1 cellular context compared by ENCODE assay signal in genomic region chr4:7233006-7233580, GRCh38.
TF ChIP-seq lines count a peak whose summit lies in the region.

No MANE protein-coding gene starts in this region.

TF ChIP-seq in HepG2, 621 proteins besides CTCF, POLR2A, EP300 and RAD21:
- TF ChIP-seq ZNF383 (CRISPR knock-in tag; IDR thresholded peaks at IDR 0.05; ENCODE audit: borderline replicate concordance) (no peak), SIN3A (IDR thresholded peaks at IDR 0.05; ENCODE audit: borderline replicate concordance, low read depth, low read length) (no peak), NPAS2 (CRISPR knock-in tag; IDR thresholded peaks at IDR 0.05; ENCODE audit: borderline replicate concordance) (no peak), STAT5B (CRISPR knock-in tag; IDR thresholded peaks at IDR 0.05) (no peak), ZSCAN9 (CRISPR knock-in tag; IDR thresholded peaks at IDR 0.05; ENCODE audit: borderline replicate concordance) (no peak), AKAP8 (CRISPR knock-in tag; IDR thresholded peaks at IDR 0.05) (no peak), SSRP1 (CRISPR knock-in tag; IDR thresholded peaks at IDR 0.05) (no peak), RFXAP (CRISPR knock-in tag; IDR thresholded peaks at IDR 0.05; ENCODE audit: borderline replicate concordance) (no peak), NBN (conservative IDR thresholded peaks at IDR 0.05) (no peak), KAT2B (IDR thresholded peaks at IDR 0.05; ENCODE audit: borderline replicate concordance, low read depth, low read length) (no peak), RBM39 (IDR thresholded peaks at IDR 0.05; ENCODE audit: low read depth, low read length, poor library complexity, severe bottlenecking) (no peak), MAFK (conservative IDR thresholded peaks at IDR 0.05 in 1 of 2, IDR thresholded peaks at IDR 0.05 in 1 of 2; ENCODE audit: low read length in 2 of 2) (no peak)
- TF ChIP-seq, protein P1, sequence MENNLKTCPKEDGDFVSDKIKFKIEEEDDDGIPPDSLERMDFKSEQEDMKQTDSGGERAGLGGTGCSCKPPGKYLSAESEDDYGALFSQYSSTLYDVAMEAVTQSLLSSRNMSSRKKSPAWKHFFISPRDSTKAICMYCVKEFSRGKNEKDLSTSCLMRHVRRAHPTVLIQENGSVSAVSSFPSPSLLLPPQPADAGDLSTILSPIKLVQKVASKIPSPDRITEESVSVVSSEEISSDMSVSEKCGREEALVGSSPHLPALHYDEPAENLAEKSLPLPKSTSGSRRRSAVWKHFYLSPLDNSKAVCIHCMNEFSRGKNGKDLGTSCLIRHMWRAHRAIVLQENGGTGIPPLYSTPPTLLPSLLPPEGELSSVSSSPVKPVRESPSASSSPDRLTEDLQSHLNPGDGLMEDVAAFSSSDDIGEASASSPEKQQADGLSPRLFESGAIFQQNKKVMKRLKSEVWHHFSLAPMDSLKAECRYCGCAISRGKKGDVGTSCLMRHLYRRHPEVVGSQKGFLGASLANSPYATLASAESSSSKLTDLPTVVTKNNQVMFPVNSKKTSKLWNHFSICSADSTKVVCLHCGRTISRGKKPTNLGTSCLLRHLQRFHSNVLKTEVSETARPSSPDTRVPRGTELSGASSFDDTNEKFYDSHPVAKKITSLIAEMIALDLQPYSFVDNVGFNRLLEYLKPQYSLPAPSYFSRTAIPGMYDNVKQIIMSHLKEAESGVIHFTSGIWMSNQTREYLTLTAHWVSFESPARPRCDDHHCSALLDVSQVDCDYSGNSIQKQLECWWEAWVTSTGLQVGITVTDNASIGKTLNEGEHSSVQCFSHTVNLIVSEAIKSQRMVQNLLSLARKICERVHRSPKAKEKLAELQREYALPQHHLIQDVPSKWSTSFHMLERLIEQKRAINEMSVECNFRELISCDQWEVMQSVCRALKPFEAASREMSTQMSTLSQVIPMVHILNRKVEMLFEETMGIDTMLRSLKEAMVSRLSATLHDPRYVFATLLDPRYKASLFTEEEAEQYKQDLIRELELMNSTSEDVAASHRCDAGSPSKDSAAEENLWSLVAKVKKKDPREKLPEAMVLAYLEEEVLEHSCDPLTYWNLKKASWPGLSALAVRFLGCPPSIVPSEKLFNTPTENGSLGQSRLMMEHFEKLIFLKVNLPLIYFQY (CRISPR knock-in tag; IDR thresholded peaks at IDR 0.05; ENCODE audit: borderline replicate concordance) = no peak
